9 cellular contexts compared by ENCODE assay signal in the genomic region with DNA sequence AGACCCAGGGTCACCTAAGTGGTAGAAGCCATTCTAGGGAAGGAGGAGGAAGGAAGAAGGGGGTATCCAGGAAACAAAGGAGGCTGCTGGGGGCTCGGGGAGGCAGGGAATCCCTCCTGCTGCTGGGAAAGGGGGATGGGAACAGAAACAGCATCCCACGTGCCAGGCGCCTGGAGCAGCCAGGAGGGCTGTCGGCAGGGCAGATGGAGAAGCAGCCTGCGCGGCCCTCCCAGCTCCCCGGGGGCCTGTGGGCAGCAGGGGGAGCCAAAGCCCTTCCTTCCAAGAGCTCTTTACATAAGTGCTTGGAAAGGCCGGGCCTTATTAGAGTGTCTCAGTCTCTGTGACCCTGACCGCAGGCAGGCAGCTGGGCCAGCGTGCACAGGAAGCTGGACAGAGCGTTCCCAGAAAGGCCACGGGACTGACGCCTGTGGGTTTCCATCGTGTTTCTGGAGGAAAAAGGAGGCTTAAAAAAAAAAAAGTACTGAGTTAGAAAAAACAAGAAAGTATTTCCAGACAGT. TPM values are rescaled to one million over a fixed set of nuclear protein-coding genes. Genes with fewer than 3 reads are reported as not detected.
DNase-seq lines count a peak whose midpoint lies in the region; ATAC-seq and TF ChIP-seq lines count a peak whose summit lies in the region.
"Had no signal": no experiment of that assay in that cellular context is flagged by ENCODE, and none has a peak within 500 bp of the region (broad histone marks: within the 10 kb centered on the region; RNA-seq: fewer than 3 reads in every experiment).

No MANE protein-coding gene starts in this region.

- H3K9me3 ChIP-seq in DND-41 (ENCODE audit: insufficient read depth, low read length, severe bottlenecking) (no peaks in the 10 kb centered on the region), esophagus (ENCODE audit: control insufficient read depth in 2 of 2, insufficient read depth in 1 of 2, low read depth in 1 of 2, low read length in 1 of 2) (no peaks in the 10 kb centered on the region), muscle layer of colon (ENCODE audit: low read length) (no peaks in the 10 kb centered on the region)

- H3K27ac ChIP-seq in DND-41 (ENCODE audit: low read length) (no peak overlapping the region), esophagus (ENCODE audit: low read depth in 2 of 2, low read length in 1 of 2) (peak overlapping the region; percentile 75 to 88), muscle layer of colon (ENCODE audit: low read depth, low read length) (peak overlapping the region; percentile 80)

- no peak overlapping the region for H2AFZ ChIP-seq in DND-41 (ENCODE audit: low read depth, low read length)

- H3K79me2 ChIP-seq in DND-41 (ENCODE audit: insufficient read depth, low read length): no peaks in the 10 kb centered on the region

- no peak overlapping the region for H3K9ac ChIP-seq in DND-41 (ENCODE audit: low read depth, low read length)
- H3K9ac ChIP-seq in muscle layer of colon (ENCODE audit: low read length): peak overlapping the region; percentile 81

- no peaks in the 10 kb centered on the region for H3K27me3 Mint-ChIP-seq in activated T-cell treated with anti-CD3 and anti-CD28 coated beads, Interleukin-2, amount 50 U/mL, for 72 hours (ENCODE audit: low read depth)
- H3K27me3 Mint-ChIP-seq: stimulated activated naive CD8-positive, alpha-beta T cell treated with anti-CD3 and anti-CD28 coated beads, Interleukin-15, Interleukin-2, amounts not matched to agents 100 ng/mL and 50 ng/mL, for 24 hours had no signal

- no peaks in the 10 kb centered on the region for H3K9me3 Mint-ChIP-seq in activated T-cell treated with anti-CD3 and anti-CD28 coated beads, Interleukin-2, amount 50 U/mL, for 72 hours
- H3K9me3 Mint-ChIP-seq: stimulated activated naive CD8-positive, alpha-beta T cell treated with anti-CD3 and anti-CD28 coated beads, Interleukin-15, Interleukin-2, amounts not matched to agents 100 ng/mL and 50 ng/mL, for 24 hours had no signal

- H3K36me3 ChIP-seq in DND-41 (ENCODE audit: insufficient read depth, low read length) (no peaks in the 10 kb centered on the region), esophagus (ENCODE audit: control insufficient read depth in 2 of 2, insufficient read depth in 2 of 2, low read length in 1 of 2) (no peaks in the 10 kb centered on the region), muscle layer of colon (ENCODE audit: insufficient read depth, low read length) (peaks cover 30% of the 10 kb centered on the region)

- WGBS in esophagus, 2 donors: 23% methylated on average over 14 of the region's 14 CpGs

- no peak overlapping the region for H3K4me2 ChIP-seq in DND-41 (ENCODE audit: insufficient read depth, low read length)

- peak overlapping the region; percentile 80 for H3K27ac Mint-ChIP-seq in activated T-cell treated with anti-CD3 and anti-CD28 coated beads, Interleukin-2, amount 50 U/mL, for 72 hours
- H3K27ac Mint-ChIP-seq: stimulated activated naive CD8-positive, alpha-beta T cell treated with anti-CD3 and anti-CD28 coated beads, Interleukin-15, Interleukin-2, amounts not matched to agents 100 ng/mL and 50 ng/mL, for 24 hours had no signal

- H4K20me1 ChIP-seq in DND-41 (ENCODE audit: insufficient read depth, low read length): no peaks in the 10 kb centered on the region

- peak; percentile 94 for ATAC-seq in DND-41 (ENCODE audit: insufficient read depth, low read depth)
- ATAC-seq in activated T-cell treated with anti-CD3 and anti-CD28 coated beads, Interleukin-2, amount 50 U/mL, for 72 hours (replicated peaks in 1 of 2): peak; percentile 88 to 94
- ATAC-seq in HG02870 (IDR thresholded peaks at IDR 0.05; ENCODE audit: unreplicated experiment): no peak

- H3K4me3 Mint-ChIP-seq in activated T-cell treated with anti-CD3 and anti-CD28 coated beads, Interleukin-2, amount 50 U/mL, for 72 hours: no peak overlapping the region
- H3K4me3 Mint-ChIP-seq: stimulated activated naive CD8-positive, alpha-beta T cell treated with anti-CD3 and anti-CD28 coated beads, Interleukin-15, Interleukin-2, amounts not matched to agents 100 ng/mL and 50 ng/mL, for 24 hours had no signal

- peak; percentile 79 for TF ChIP-seq CTCF in DND-41 (IDR thresholded peaks at IDR 0.05; ENCODE audit: borderline replicate concordance, extremely low read depth, low read length, poor library complexity, severe bottlenecking)

- H3K4me1 Mint-ChIP-seq in activated T-cell treated with anti-CD3 and anti-CD28 coated beads, Interleukin-2, amount 50 U/mL, for 72 hours (ENCODE audit: low read depth): peaks cover 10% of the 10 kb centered on the region

- H3K36me3 Mint-ChIP-seq in activated T-cell treated with anti-CD3 and anti-CD28 coated beads, Interleukin-2, amount 50 U/mL, for 72 hours (ENCODE audit: insufficient read depth in 2 of 2): no peaks in the 10 kb centered on the region

- DNase-seq in DND-41 (peak; percentile 69), HT1080 (ENCODE audit: low read depth) (peak; percentile 96)
- peak; percentile 70 to 76 for DNase-seq in activated T-cell treated with anti-CD3 and anti-CD28 coated beads, Interleukin-2, amount 50 U/mL, for 72 hours
- peak; percentile 58 for DNase-seq in stimulated activated CD8-positive, alpha-beta memory T cell treated with anti-CD3 and anti-CD28 coated beads, Interleukin-4, amount 100 ng/mL, for 24 hours (ENCODE audit: low read depth)

- H3K27me3 ChIP-seq in DND-41 (ENCODE audit: insufficient read depth, low read length, poor library complexity): no peaks in the 10 kb centered on the region
- no peaks in the 10 kb centered on the region for H3K27me3 ChIP-seq in esophagus (ENCODE audit: control insufficient read depth in 1 of 2, insufficient read depth in 2 of 2, low read length in 2 of 2)
- H3K27me3 ChIP-seq in muscle layer of colon (ENCODE audit: control insufficient read depth in 1 of 2, insufficient read depth in 2 of 2, low read length in 2 of 2): no peaks in the 10 kb centered on the region

- H3K4me1 ChIP-seq in DND-41 (ENCODE audit: insufficient read depth, low read length) (0 out of 2 replicates have a peak, but pooled peaks cover 2% of the 10 kb centered on the region), esophagus (ENCODE audit: control insufficient read depth in 2 of 2, insufficient read depth in 2 of 2, low read length in 1 of 2) (peaks cover 0 to 5% of the 10 kb centered on the region in 2 donors), muscle layer of colon (ENCODE audit: insufficient read depth, low read length) (peaks cover 32% of the 10 kb centered on the region)

- no peak overlapping the region for H3K4me3 ChIP-seq in DND-41 (ENCODE audit: low read depth in 1 of 2, low read length in 2 of 2)
- H3K4me3 ChIP-seq in esophagus (ENCODE audit: low read depth in 1 of 2, low read length in 2 of 2): no peak overlapping the region
- no peak overlapping the region for H3K4me3 ChIP-seq in muscle layer of colon (ENCODE audit: low read depth in 1 of 2, low read length in 2 of 2)

TF ChIP-seq in PFSK-1, 5 proteins besides CTCF, POLR2A, EP300 and RAD21:
- TF ChIP-seq POLR2AphosphoS5 (IDR thresholded peaks at IDR 0.05; ENCODE audit: low read depth, low read length): no peak
- no peak for TF ChIP-seq FOXP2 (optimal IDR thresholded peaks at IDR 0.05; ENCODE audit: borderline replicate concordance, extremely low read depth, extremely low read length, insufficient read depth)
- TF ChIP-seq, protein P1, sequence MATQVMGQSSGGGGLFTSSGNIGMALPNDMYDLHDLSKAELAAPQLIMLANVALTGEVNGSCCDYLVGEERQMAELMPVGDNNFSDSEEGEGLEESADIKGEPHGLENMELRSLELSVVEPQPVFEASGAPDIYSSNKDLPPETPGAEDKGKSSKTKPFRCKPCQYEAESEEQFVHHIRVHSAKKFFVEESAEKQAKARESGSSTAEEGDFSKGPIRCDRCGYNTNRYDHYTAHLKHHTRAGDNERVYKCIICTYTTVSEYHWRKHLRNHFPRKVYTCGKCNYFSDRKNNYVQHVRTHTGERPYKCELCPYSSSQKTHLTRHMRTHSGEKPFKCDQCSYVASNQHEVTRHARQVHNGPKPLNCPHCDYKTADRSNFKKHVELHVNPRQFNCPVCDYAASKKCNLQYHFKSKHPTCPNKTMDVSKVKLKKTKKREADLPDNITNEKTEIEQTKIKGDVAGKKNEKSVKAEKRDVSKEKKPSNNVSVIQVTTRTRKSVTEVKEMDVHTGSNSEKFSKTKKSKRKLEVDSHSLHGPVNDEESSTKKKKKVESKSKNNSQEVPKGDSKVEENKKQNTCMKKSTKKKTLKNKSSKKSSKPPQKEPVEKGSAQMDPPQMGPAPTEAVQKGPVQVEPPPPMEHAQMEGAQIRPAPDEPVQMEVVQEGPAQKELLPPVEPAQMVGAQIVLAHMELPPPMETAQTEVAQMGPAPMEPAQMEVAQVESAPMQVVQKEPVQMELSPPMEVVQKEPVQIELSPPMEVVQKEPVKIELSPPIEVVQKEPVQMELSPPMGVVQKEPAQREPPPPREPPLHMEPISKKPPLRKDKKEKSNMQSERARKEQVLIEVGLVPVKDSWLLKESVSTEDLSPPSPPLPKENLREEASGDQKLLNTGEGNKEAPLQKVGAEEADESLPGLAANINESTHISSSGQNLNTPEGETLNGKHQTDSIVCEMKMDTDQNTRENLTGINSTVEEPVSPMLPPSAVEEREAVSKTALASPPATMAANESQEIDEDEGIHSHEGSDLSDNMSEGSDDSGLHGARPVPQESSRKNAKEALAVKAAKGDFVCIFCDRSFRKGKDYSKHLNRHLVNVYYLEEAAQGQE (IDR thresholded peaks at IDR 0.05; ENCODE audit: insufficient read depth in 1 of 2, low read depth in 2 of 2, low read length in 2 of 2): peak; percentile 69 to 80

RNA-seq across cellular contexts. Expression of a gene that starts 24.8 kb away (rescaled TPM):
- 51.8 and 67.5 TPM in 2 replicates for total RNA-seq in HT1080 (2014; rRNA removed; shearing (Covaris generic))
- polyA plus RNA-seq in HT1080 (2015; cell fraction: cytosol; rRNA removed): 51.4 and 57.1 TPM in 2 replicates
- 50.3 and 62.8 TPM in 2 replicates for polyA plus RNA-seq in HT1080 (2015; cell fraction: nucleus; rRNA removed)
- polyA plus RNA-seq in PFSK-1 (2012; ENCODE audit: insufficient read length, low read depth): 186 TPM
- 1 to 10 TPM; 1.9 to 2.5 TPM for total RNA-seq in activated T-cell treated with anti-CD3 and anti-CD28 coated beads, Interleukin-2, amount 50 U/mL, for 72 hours
- polyA plus RNA-seq in esophagus: 1 to 10 TPM; 7.2 to 9.6 TPM

RNA-seq across cellular contexts. Expression of a gene that starts 41.0 kb away (rescaled TPM):
- total RNA-seq in HT1080 (2014; rRNA removed; shearing (Covaris generic)): 27.5 and 28.3 TPM in 2 replicates
- polyA plus RNA-seq in HT1080 (2015; cell fraction: cytosol; rRNA removed): 8.8 and 13.8 TPM in 2 replicates
- 15.5 and 15.9 TPM in 2 replicates for polyA plus RNA-seq in HT1080 (2015; cell fraction: nucleus; rRNA removed)
- polyA plus RNA-seq in PFSK-1 (2012; ENCODE audit: insufficient read length, low read depth): 18.5 TPM
- total RNA-seq in activated T-cell treated with anti-CD3 and anti-CD28 coated beads, Interleukin-2, amount 50 U/mL, for 72 hours: 10 to 100 TPM in 1 of 2 donors, 1 to 10 TPM in 1; 7.2 to 15.1 TPM
- 1 to 10 TPM; 9.0 to 9.5 TPM for polyA plus RNA-seq in esophagus

RNA-seq across cellular contexts. Expression of a gene that starts 43.4 kb away (rescaled TPM):
- 31.9 and 39.2 TPM in 2 replicates for total RNA-seq in HT1080 (2014; rRNA removed; shearing (Covaris generic))
- 42.1 and 51.0 TPM in 2 replicates for polyA plus RNA-seq in HT1080 (2015; cell fraction: cytosol; rRNA removed)
- 58.6 and 76.8 TPM in 2 replicates for polyA plus RNA-seq in HT1080 (2015; cell fraction: nucleus; rRNA removed)
- 103 TPM for polyA plus RNA-seq in PFSK-1 (2012; ENCODE audit: insufficient read length, low read depth)
- total RNA-seq in activated T-cell treated with anti-CD3 and anti-CD28 coated beads, Interleukin-2, amount 50 U/mL, for 72 hours: 10 to 100 TPM; 70.9 to 71.6 TPM
- polyA plus RNA-seq in esophagus: 10 to 100 TPM; 16.9 to 18.8 TPM

Comparison
In these comparisons a context has a peak if more than half of its experiments do, and no peak if none do; other contexts are left out.
1. RNA of a gene that starts 24.8 kb away (total RNA-seq): 51.8 to 67.5 TPM in HT1080; 1.9 to 2.5 TPM in activated T-cell treated with anti-CD3 and anti-CD28 coated beads, Interleukin-2, amount 50 U/mL, for 72 hours; every median in the first group is over 10 times any median in the second.
2. Peak in every context shown above with its lines, with median percentiles within 50 percentile points of each other: DNase-seq.